In the genomic region with DNA sequence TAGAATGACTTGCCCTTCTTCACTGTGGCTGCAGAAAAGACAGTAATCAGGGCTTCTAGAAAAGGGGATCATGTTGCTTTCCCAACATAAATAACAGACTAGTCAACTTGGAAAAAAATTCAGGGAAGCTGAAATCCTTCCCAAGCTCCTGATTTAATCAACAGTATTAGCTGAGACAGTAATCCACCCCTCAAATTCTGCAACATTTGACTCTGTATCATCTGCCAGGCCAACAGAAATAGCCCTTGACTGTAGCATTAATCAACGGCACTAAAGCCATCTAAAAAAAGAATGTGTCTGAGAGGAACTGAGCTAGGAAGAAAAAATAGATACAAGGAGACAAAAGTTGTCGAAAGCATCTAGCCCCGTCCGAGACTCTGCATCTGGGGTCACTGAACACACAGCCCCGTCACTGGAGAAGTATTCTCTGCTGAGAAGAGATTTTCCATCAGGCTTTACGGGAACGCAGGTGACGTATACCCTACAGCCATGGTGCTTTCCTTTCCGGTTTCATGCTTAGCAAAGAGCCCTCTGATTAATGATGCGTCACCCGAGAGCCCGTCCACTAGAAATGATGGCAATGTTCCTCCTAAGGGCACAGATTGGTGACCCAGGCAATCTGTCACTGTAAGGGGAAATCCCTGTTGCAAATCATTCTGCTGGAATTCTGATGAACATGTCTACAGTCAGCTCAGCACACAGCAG, we compare ENCODE assay signal across 9 cellular contexts. TPM values are rescaled to one million over a fixed set of nuclear protein-coding genes. Genes with fewer than 3 reads are reported as not detected.
DNase-seq lines count a peak whose midpoint lies in the region; ATAC-seq, FAIRE-seq and TF ChIP-seq lines count a peak whose summit lies in the region.
"Had no signal": no experiment of that assay in that cellular context is flagged by ENCODE, and none has a peak within 500 bp of the region (broad histone marks: within the 10 kb centered on the region; RNA-seq: fewer than 3 reads in every experiment).

No MANE protein-coding gene starts in this region.

- TF ChIP-seq CTCF in bronchial epithelial cell (IDR thresholded peaks at IDR 0.05; ENCODE audit: insufficient read depth, low read length, severe bottlenecking), result no peak
- TF ChIP-seq CTCF in mesothelial cell of epicardium (IDR thresholded peaks at IDR 0.05; ENCODE audit: unreplicated experiment), result no peak

- no peaks in the 10 kb centered on the region for H3K27me3 ChIP-seq in BLaER1 treated with 17β-estradiol and CSF1 and Interleukin-3, amounts not matched to agents 10 nM and 100 nM
- H3K27me3 ChIP-seq in bronchial epithelial cell (ENCODE audit: control insufficient read depth, insufficient read depth, low read length), result no peaks in the 10 kb centered on the region
- H3K27me3 ChIP-seq: neutrophil had no signal

- H3K36me3 Mint-ChIP-seq in IgD-negative memory B cell (no peaks in the 10 kb centered on the region), mesothelial cell of epicardium (no peaks in the 10 kb centered on the region)

- H3K4me3 Mint-ChIP-seq in IgD-negative memory B cell (peak overlapping the region in 3 of 4 donors; percentile 26 to 83 (median 80)), mesothelial cell of epicardium (no peak overlapping the region)

- no peaks in the 10 kb centered on the region for H4K20me1 ChIP-seq in BLaER1 treated with 17β-estradiol and CSF1 and Interleukin-3, amounts not matched to agents 10 nM and 100 nM

- peak; percentile 83 for FAIRE-seq in bronchial epithelial cell (lab: Jason Lieb, UNC)

- no peaks in the 10 kb centered on the region for H3K9me3 Mint-ChIP-seq in IgD-negative memory B cell
- no peaks in the 10 kb centered on the region for H3K9me3 Mint-ChIP-seq in mesothelial cell of epicardium

- peak overlapping the region; percentile 1 to 59 (median 19); a peak in 14 of 22 replicates for H3K4me2 ChIP-seq in BLaER1 treated with 17β-estradiol and CSF1 and Interleukin-3, amounts not matched to agents 10 nM and 100 nM

- peak overlapping the region in 2 of 11 experiments; percentile 41 to 59; a peak in 4 of 22 replicates for H3K27ac ChIP-seq in BLaER1 treated with 17β-estradiol and CSF1 and Interleukin-3, amounts not matched to agents 10 nM and 100 nM
- H3K27ac ChIP-seq: neutrophil had no signal

- H3K27ac Mint-ChIP-seq in IgD-negative memory B cell (no peak overlapping the region), mesothelial cell of epicardium (peak overlapping the region; percentile 65)

- no peaks in the 10 kb centered on the region for H3K36me3 ChIP-seq in BLaER1 treated with 17β-estradiol and CSF1 and Interleukin-3, amounts not matched to agents 10 nM and 100 nM
- no peaks in the 10 kb centered on the region for H3K36me3 ChIP-seq in bronchial epithelial cell (ENCODE audit: control insufficient read depth, insufficient read depth, low read length)
- H3K36me3 ChIP-seq: neutrophil had no signal

- peak; percentile 100 for DNase-seq in bronchial epithelial cell (ENCODE audit: low read depth)
- no peak for DNase-seq in mesothelial cell of epicardium (ENCODE audit: low spot score in 2 of 2, unreplicated experiment in 2 of 2)
- DNase-seq in stimulated activated CD8-positive, alpha-beta memory T cell treated with anti-CD3 and anti-CD28 coated beads, Interleukin-4, amount 100 ng/mL, for 48 hours, result no peak
- no peak for DNase-seq in effector CD4-positive, alpha-beta T cell

- H3K27me3 Mint-ChIP-seq in IgD-negative memory B cell, result no peaks in the 10 kb centered on the region
- H3K27me3 Mint-ChIP-seq in mesothelial cell of epicardium (ENCODE audit: low read depth), result no peaks in the 10 kb centered on the region

- no peaks in the 10 kb centered on the region; a peak in 1 of 22 replicates for H3K9me3 ChIP-seq in BLaER1 treated with 17β-estradiol and CSF1 and Interleukin-3, amounts not matched to agents 10 nM and 100 nM (replicated peaks in 1 of 11)
- H3K9me3 ChIP-seq: neutrophil had no signal

- ATAC-seq in HG03196 (IDR thresholded peaks at IDR 0.05; ENCODE audit: unreplicated experiment) (no peak), GM18870 (IDR thresholded peaks at IDR 0.05; ENCODE audit: unreplicated experiment) (no peak)

- H3K9ac ChIP-seq in BLaER1 treated with 17β-estradiol and CSF1 and Interleukin-3, amounts not matched to agents 10 nM and 100 nM, result no peak overlapping the region; a peak in 1 of 22 replicates

- H3K4me1 Mint-ChIP-seq in IgD-negative memory B cell (peaks cover 0 to 8% (median 0%) of the 10 kb centered on the region in 3 donors), mesothelial cell of epicardium (peaks cover 16% of the 10 kb centered on the region)

- H3K4me1 ChIP-seq in BLaER1 treated with 17β-estradiol and CSF1 and Interleukin-3, amounts not matched to agents 10 nM and 100 nM, result peaks cover 0 to 11% (median 7%) of the 10 kb centered on the region in 10 experiments; a peak in 7 of 20 replicates

- H3K4me3 ChIP-seq in BLaER1 treated with 17β-estradiol and CSF1 and Interleukin-3, amounts not matched to agents 10 nM and 100 nM, result no peak overlapping the region
- H3K4me3 ChIP-seq in bronchial epithelial cell (ENCODE audit: low read depth, low read length), result no peak overlapping the region

RNA-seq across cellular contexts. Expression of gene TP53BP2, which starts 42.1 kb away (rescaled TPM):
- 15.2 TPM for polyA plus RNA-seq in IgD-negative memory B cell
- total RNA-seq in bronchial epithelial cell (19.8 and 22.6 TPM in 2 replicates), mesothelial cell of epicardium (63.8 to 75.3 TPM (median 64.6 TPM) in 3 replicates)
